ENCODE assay signal across 11 cellular contexts in genomic region chr4:58303456-58303855, GRCh38.
"Had no signal": no experiment of that assay in that cellular context is flagged by ENCODE, and none has a peak within 500 bp of the region (broad histone marks: within the 10 kb centered on the region; RNA-seq: fewer than 3 reads in every experiment).

No MANE protein-coding gene starts in this region.

- DNase-seq: GM23248, GOT3, H7, H9, HCEC 1CT, HFFc6 had no signal

- H3K36me3 ChIP-seq: HAP-1 had no signal

- H3K27ac ChIP-seq: GM23248 had no signal

- H3K9me3 ChIP-seq: HAP-1 had no signal

- H3K27ac Mint-ChIP-seq: GM23338, H9, HFFc6 had no signal

- H3K9ac ChIP-seq: GM23248 had no signal

- H3K4me1 ChIP-seq: HAP-1 had no signal

- FAIRE-seq: H1, H54 had no signal

- H3K4me3 Mint-ChIP-seq: GM23338, H9, HFFc6 had no signal

- H3K4me3 ChIP-seq: GM23248, GM23338, HAP-1 had no signal

- ATAC-seq: GM23338, HCT116 had no signal
